In the genomic region with DNA sequence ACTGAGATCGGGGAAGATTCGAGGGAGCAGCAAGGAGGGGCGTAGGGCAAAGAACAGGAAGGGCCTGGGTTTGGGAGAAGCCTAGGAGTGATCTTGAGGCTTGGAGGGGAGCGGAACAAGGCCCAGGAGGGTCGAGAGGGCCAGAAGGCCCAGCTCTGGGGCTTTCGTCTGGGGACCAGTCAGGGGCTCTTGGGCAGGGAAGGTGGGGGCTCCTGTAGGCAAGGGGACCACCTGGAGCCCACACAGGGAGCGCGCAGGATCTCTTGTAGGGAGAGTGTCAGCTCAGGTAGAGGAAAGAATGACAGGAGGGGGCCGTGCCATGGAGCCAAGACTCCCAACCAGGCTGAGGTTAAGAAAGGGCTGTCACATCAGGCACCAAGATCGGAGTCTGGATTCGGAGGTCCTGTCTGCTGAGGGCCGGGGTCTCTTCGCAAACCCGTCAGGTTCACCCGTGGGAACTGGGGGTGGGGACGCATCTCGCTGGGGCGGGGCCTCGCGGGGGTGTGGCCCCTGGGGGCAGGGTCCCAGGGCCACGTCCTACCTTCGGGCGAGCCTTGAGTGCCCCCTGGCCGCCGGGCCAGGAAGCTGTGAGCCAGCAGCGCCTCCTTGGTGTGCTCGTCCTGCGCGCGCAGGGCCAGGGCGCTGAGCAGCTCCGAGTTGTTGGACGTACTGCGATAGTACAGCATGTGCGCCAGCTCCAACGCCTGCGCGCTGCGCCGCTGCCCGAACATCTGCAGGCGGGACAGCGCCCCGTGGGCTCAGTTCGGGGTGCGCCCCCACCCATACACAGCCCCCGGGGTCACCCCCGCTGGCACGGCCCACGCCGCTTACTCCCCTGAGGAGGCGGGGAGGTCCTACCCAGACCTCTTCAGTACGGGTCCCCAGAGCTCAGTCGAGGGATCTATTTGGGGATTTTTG, we compare ENCODE assay signal across 1 cellular context.
TF ChIP-seq lines count a peak whose summit lies in the region.

No MANE protein-coding gene starts in this region.

TF ChIP-seq in neural cell, 6 proteins besides CTCF, POLR2A, EP300 and RAD21:
- no peak for TF ChIP-seq SMC3 (conservative IDR thresholded peaks at IDR 0.05; ENCODE audit: poor library complexity)
- no peak for TF ChIP-seq MXI1 (conservative IDR thresholded peaks at IDR 0.05; ENCODE audit: poor library complexity, severe bottlenecking)
- TF ChIP-seq, protein P1, sequence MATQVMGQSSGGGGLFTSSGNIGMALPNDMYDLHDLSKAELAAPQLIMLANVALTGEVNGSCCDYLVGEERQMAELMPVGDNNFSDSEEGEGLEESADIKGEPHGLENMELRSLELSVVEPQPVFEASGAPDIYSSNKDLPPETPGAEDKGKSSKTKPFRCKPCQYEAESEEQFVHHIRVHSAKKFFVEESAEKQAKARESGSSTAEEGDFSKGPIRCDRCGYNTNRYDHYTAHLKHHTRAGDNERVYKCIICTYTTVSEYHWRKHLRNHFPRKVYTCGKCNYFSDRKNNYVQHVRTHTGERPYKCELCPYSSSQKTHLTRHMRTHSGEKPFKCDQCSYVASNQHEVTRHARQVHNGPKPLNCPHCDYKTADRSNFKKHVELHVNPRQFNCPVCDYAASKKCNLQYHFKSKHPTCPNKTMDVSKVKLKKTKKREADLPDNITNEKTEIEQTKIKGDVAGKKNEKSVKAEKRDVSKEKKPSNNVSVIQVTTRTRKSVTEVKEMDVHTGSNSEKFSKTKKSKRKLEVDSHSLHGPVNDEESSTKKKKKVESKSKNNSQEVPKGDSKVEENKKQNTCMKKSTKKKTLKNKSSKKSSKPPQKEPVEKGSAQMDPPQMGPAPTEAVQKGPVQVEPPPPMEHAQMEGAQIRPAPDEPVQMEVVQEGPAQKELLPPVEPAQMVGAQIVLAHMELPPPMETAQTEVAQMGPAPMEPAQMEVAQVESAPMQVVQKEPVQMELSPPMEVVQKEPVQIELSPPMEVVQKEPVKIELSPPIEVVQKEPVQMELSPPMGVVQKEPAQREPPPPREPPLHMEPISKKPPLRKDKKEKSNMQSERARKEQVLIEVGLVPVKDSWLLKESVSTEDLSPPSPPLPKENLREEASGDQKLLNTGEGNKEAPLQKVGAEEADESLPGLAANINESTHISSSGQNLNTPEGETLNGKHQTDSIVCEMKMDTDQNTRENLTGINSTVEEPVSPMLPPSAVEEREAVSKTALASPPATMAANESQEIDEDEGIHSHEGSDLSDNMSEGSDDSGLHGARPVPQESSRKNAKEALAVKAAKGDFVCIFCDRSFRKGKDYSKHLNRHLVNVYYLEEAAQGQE (IDR thresholded peaks at IDR 0.05; ENCODE audit: borderline replicate concordance), result no peak
- no peak for TF ChIP-seq POLR2AphosphoS5 (IDR thresholded peaks at IDR 0.05)
- TF ChIP-seq EZH2 (IDR thresholded peaks at IDR 0.05; ENCODE audit: borderline replicate concordance, insufficient read depth, low read length, poor library complexity, severe bottlenecking), result no peak
- TF ChIP-seq TAF1 (IDR thresholded peaks at IDR 0.05; ENCODE audit: low read depth), result no peak
TF ChIP-seq in neural cell: peak in this region for 0.
